8 cellular contexts compared by ENCODE assay signal in genomic region chr5:91281409-91281808, GRCh38.
A peak's percentile ranks its signal among the peaks of the same experiment; 100 is the strongest.
DNase-seq lines count a peak whose midpoint lies in the region; ATAC-seq and TF ChIP-seq lines count a peak whose summit lies in the region.

No MANE protein-coding gene starts in this region.

- no peaks in the 10 kb centered on the region for H3K79me1 ChIP-seq in IMR-90 (ENCODE audit: low read depth in 1 of 2, low read length in 2 of 2)

- H3K14ac ChIP-seq in IMR-90 (replicated peaks; ENCODE audit: low read depth, low read length), result peak overlapping the region; percentile 69

- peak overlapping the region; percentile 88 for H3K4ac ChIP-seq in IMR-90 (ENCODE audit: low read depth, low read length)

- H4K20me1 ChIP-seq in BLaER1 (no peaks in the 10 kb centered on the region), IMR-90 (ENCODE audit: insufficient read depth, low read length) (no peaks in the 10 kb centered on the region)

- in situ Hi-C loops in IMR-90 (cut with MboI; ENCODE audit: low sequenced_read_pairs), result no loop called here

- DNase-seq in IMR-90 (peak; percentile 85), chondrocyte (ENCODE audit: low spot score) (no peak), natural killer cell (no peak), posterior vena cava (ENCODE audit: low spot score) (no peak), NCI-H2029 (lab: John Stamatoyannopoulos, UW) (no peak), 8988T (no peak)

- H3K4me1 Mint-ChIP-seq in chondrocyte (ENCODE audit: low read depth) (peaks cover 33% of the 10 kb centered on the region), natural killer cell (peaks cover 20 to 25% of the 10 kb centered on the region in 2 donors)

- POLR2A ChIA-PET in IMR-90 (lab: Charles Lee; ENCODE audit: unreplicated experiment), result interaction anchor here (1.2 kb wide), 1 partner anchor 102 kb away, joined by 5 read pairs; the partner anchor contains the start of gene ARRDC3

- no peak overlapping the region for H2AFZ ChIP-seq in IMR-90 (replicated peaks; ENCODE audit: low read length, poor library complexity)

- no peak overlapping the region for H2AK9ac ChIP-seq in IMR-90 (replicated peaks; ENCODE audit: low read depth, low read length, poor library complexity)

- peak overlapping the region; percentile 78 for H3K4me3 Mint-ChIP-seq in chondrocyte (ENCODE audit: unreplicated experiment)
- H3K4me3 Mint-ChIP-seq in natural killer cell, result peak overlapping the region; percentile 98

- peak overlapping the region; percentile 86 for H4K91ac ChIP-seq in IMR-90 (ENCODE audit: insufficient read depth, low read depth, low read length)

- peak overlapping the region; percentile 75; the same call in 1 of the 2 replicates for H3K23ac ChIP-seq in IMR-90 (ENCODE audit: low read depth, low read length)

- H3K4me2 ChIP-seq in BLaER1, result peak overlapping the region; percentile 99
- peak overlapping the region; percentile 92; the same call in 1 of the 2 replicates for H3K4me2 ChIP-seq in IMR-90 (ENCODE audit: low read depth, low read length)

- peak overlapping the region; percentile 95 for H2BK120ac ChIP-seq in IMR-90 (ENCODE audit: low read depth, low read length)

- H3K18ac ChIP-seq in IMR-90 (ENCODE audit: low read depth, low read length), result peak overlapping the region; percentile 98

- dilution Hi-C loops in IMR-90 (cut with HindIII; ENCODE audit: low sequenced_read_pairs, unreplicated experiment), result no loop called here

- no peak overlapping the region for H3K27ac ChIP-seq in BLaER1
- H3K27ac ChIP-seq in IMR-90 (ENCODE audit: insufficient read depth, low read length), result peak overlapping the region; percentile 98

- H3K36me3 Mint-ChIP-seq in chondrocyte (ENCODE audit: low read depth) (no peaks in the 10 kb centered on the region), natural killer cell (no peaks in the 10 kb centered on the region)

- H3K9me1 ChIP-seq in IMR-90 (ENCODE audit: insufficient read depth, low read length), result no peaks in the 10 kb centered on the region

- H4K5ac ChIP-seq in IMR-90 (ENCODE audit: low read depth, low read length), result peak overlapping the region; percentile 94; the same call in 1 of the 2 replicates

- H3K56ac ChIP-seq in IMR-90 (ENCODE audit: extremely low read depth, insufficient read depth, low read length), result peak overlapping the region; percentile 71; the same call in 1 of the 2 replicates

- peaks cover 12% of the 10 kb centered on the region for H3K9me3 ChIP-seq in BLaER1
- no peaks in the 10 kb centered on the region for H3K9me3 ChIP-seq in IMR-90 (ENCODE audit: control insufficient read depth, insufficient read depth, low read length)

- peak overlapping the region; percentile 74 to 86 for H4K8ac ChIP-seq in IMR-90 (ENCODE audit: low read depth in 2 of 2, low read length in 2 of 2)

- no peak overlapping the region for H3K4me3 ChIP-seq in BLaER1
- no peak overlapping the region for H3K4me3 ChIP-seq in IMR-90 (ENCODE audit: insufficient read depth, low read depth, low read length)

- intact Hi-C loops in IMR-90 (cut with micrococcal nuclease) (loop anchor here (2.0 to 10.0 kb wide), 3 partner anchors 114 to 347 kb away; no protein-coding TSS in a partner anchor), natural killer cell (cut with micrococcal nuclease) (loop anchor here (2.0 to 10.0 kb wide), 2 partner anchors 15 to 117 kb away; no protein-coding TSS in a partner anchor), posterior vena cava (cut with DNase I) (loop anchor here (5.0 to 10.0 kb wide), 2 partner anchors 101 to 103 kb away; partner anchors contain the start of gene ARRDC3 (in 2 of the 2))

- H2BK20ac ChIP-seq in IMR-90 (ENCODE audit: low read depth, low read length), result peak overlapping the region; percentile 63; the same call in 1 of the 2 replicates

- no CpG with 5 or more reads among the region's 5 CpGs for WGBS in IMR-90 (ENCODE audit: extremely low coverage in 2 of 2, insufficient read length in 1 of 2), 2 experiments

- TF ChIP-seq POLR2A in IMR-90 (IDR thresholded peaks at IDR 0.05; ENCODE audit: low read depth, low read length), result no peak; the same call in 1 of the 2 replicates

- H3K27ac Mint-ChIP-seq in chondrocyte (ENCODE audit: unreplicated experiment), result no peak overlapping the region
- H3K27ac Mint-ChIP-seq in natural killer cell, result peak overlapping the region; percentile 95

- no TSS peak for BruUV-seq in IMR-90 (replicated peaks; lab: Mats Ljungman, UMichigan)

- H3K27me3 ChIP-seq in BLaER1, result no peaks in the 10 kb centered on the region
- H3K27me3 ChIP-seq in IMR-90 (ENCODE audit: control insufficient read depth, insufficient read depth, low read length), result no peaks in the 10 kb centered on the region

- peak overlapping the region; percentile 99 for H2BK5ac ChIP-seq in IMR-90 (ENCODE audit: low read depth, low read length, poor library complexity, severe bottlenecking)

- peak overlapping the region; percentile 58; the same call in 2 of the 3 replicates for H2BK15ac ChIP-seq in IMR-90 (ENCODE audit: low read depth, low read length)

- H3K4me1 ChIP-seq in BLaER1 (peaks cover 29% of the 10 kb centered on the region), IMR-90 (ENCODE audit: control insufficient read depth, insufficient read depth, low read length) (peaks cover 16% of the 10 kb centered on the region)

- TF ChIP-seq CTCF in IMR-90 (conservative IDR thresholded peaks at IDR 0.05; ENCODE audit: low read depth, low read length) (no peak), chondrocyte (IDR thresholded peaks at IDR 0.05) (no peak), natural killer cell (IDR thresholded peaks at IDR 0.05) (no peak)

- H3K27me3 Mint-ChIP-seq in chondrocyte (ENCODE audit: low read depth) (no peaks in the 10 kb centered on the region), natural killer cell (ENCODE audit: low read depth in 2 of 2) (no peaks in the 10 kb centered on the region)

- no peak for TF ChIP-seq RAD21 in IMR-90 (IDR thresholded peaks at IDR 0.05; ENCODE audit: low read length)

- H3K9ac ChIP-seq in BLaER1 (no peak overlapping the region), IMR-90 (ENCODE audit: low read depth, low read length) (peak overlapping the region; percentile 88; the same call in 1 of the 2 replicates)

- ATAC-seq in IMR-90 (ENCODE audit: low read depth), result no peak; the same call in 1 of the 2 replicates
- ATAC-seq in natural killer cell, result no peak
- ATAC-seq in GM21529 (IDR thresholded peaks at IDR 0.05; ENCODE audit: unreplicated experiment), result no peak

- CTCF ChIA-PET in IMR-90 (lab: Yijun Ruan, JAX), result no interaction called here

- H3K9me3 Mint-ChIP-seq in chondrocyte (ENCODE audit: low read depth) (peaks cover 6% of the 10 kb centered on the region), natural killer cell (no peaks in the 10 kb centered on the region)

- H2AK5ac ChIP-seq in IMR-90 (ENCODE audit: low read depth, low read length), result peak overlapping the region; percentile 86

- no peaks in the 10 kb centered on the region for H3K36me3 ChIP-seq in BLaER1
- H3K36me3 ChIP-seq in IMR-90 (ENCODE audit: control insufficient read depth, insufficient read depth, low read length), result no peaks in the 10 kb centered on the region

TF ChIP-seq in IMR-90, 13 proteins besides CTCF, POLR2A, EP300 and RAD21:
- TF ChIP-seq CEBPB (IDR thresholded peaks at IDR 0.05; ENCODE audit: low read depth, low read length) (0 out of 2 replicates have a peak, but pooled peaks have one; percentile 26), NFE2L2 (IDR thresholded peaks at IDR 0.05; ENCODE audit: low read depth, low read length) (peak; percentile 76; the same call in 1 of the 2 replicates), FOS (IDR thresholded peaks at IDR 0.05; ENCODE audit: low read depth, low read length) (peak; percentile 78), RCOR1 (IDR thresholded peaks at IDR 0.05; ENCODE audit: insufficient replicate concordance, low read length) (no peak), MXI1 (IDR thresholded peaks at IDR 0.05; ENCODE audit: borderline replicate concordance, low read depth, low read length) (no peak), MAZ (IDR thresholded peaks at IDR 0.05; ENCODE audit: borderline replicate concordance, low read depth, low read length) (no peak), RFX5 (IDR thresholded peaks at IDR 0.05; ENCODE audit: low read depth, low read length) (no peak), MAFK (IDR thresholded peaks at IDR 0.05; ENCODE audit: low read depth, low read length) (peak; percentile 12; the same call in 1 of the 2 replicates)
